9 cellular contexts compared by ENCODE assay signal in genomic region chr1:40629546-40629945, GRCh38. TPM values are rescaled to one million over a fixed set of nuclear protein-coding genes. Genes with fewer than 3 reads are reported as not detected.
DNase-seq lines count a peak whose midpoint lies in the region; ATAC-seq and TF ChIP-seq lines count a peak whose summit lies in the region.
"Not testable (repeated sequence)": the region's sequence is repeated elsewhere in the genome, so short reads cannot be mapped to it uniquely, and the experiment has no call there.
"Had no signal": no experiment of that assay in that cellular context is flagged by ENCODE, and none has a peak within 500 bp of the region (broad histone marks: within the 10 kb centered on the region; RNA-seq: fewer than 3 reads in every experiment).

No MANE protein-coding gene starts in this region.

- H3K4me1 Mint-ChIP-seq in activated CD8-positive, alpha-beta T cell treated with anti-CD3 and anti-CD28 coated beads, Interleukin-2, amount 10 ng/mL, durations not matched to agents 7 days and 5 days (ENCODE audit: low read depth) = peaks cover 44% of the 10 kb centered on the region
- H3K4me1 Mint-ChIP-seq in activated naive CD4-positive, alpha-beta T cell treated with anti-CD3 and anti-CD28 coated beads for 36 hours (ENCODE audit: low read depth) = peaks cover 22% of the 10 kb centered on the region
- peaks cover 20 to 28% of the 10 kb centered on the region in 2 donors for H3K4me1 Mint-ChIP-seq in natural killer cell

- intact Hi-C loops in activated naive CD4-positive, alpha-beta T cell treated with anti-CD3 and anti-CD28 coated beads for 36 hours (cut with micrococcal nuclease) = loop anchor here (5.0 kb wide), 2 partner anchors 143 to 223 kb away; no protein-coding TSS in a partner anchor
- intact Hi-C loops in natural killer cell (cut with micrococcal nuclease) = not testable (repeated sequence)

- CTCF ChIA-PET in activated CD8-positive, alpha-beta T cell treated with anti-CD3 and anti-CD28 coated beads, Interleukin-2, amount 10 ng/mL, durations not matched to agents 7 days and 5 days (lab: Charles Lee) = interaction anchor here (0.8 to 2.2 kb wide), 10 partner anchors 11 to 323 kb away, joined by 3 to 8 read pairs (median 4); partner anchors contain the start of gene NFYC
- CTCF ChIA-PET in activated naive CD4-positive, alpha-beta T cell treated with anti-CD3 and anti-CD28 coated beads for 36 hours (lab: Charles Lee) = interaction anchor here (0.6 to 1.1 kb wide), 2 partner anchors 40 to 260 kb away, joined by 3 to 4 read pairs; no protein-coding TSS in a partner anchor

- TF ChIP-seq CTCF in KMS-11 (conservative IDR thresholded peaks at IDR 0.05; ENCODE audit: low read depth, low read length); natural killer cell (IDR thresholded peaks at IDR 0.05): not testable (repeated sequence)

- peaks cover 47 to 91% (median 81%) of the 10 kb centered on the region in 10 experiments for H3K4me1 ChIP-seq in BLaER1 treated with 17β-estradiol and CSF1 and Interleukin-3, amounts not matched to agents 10 nM and 100 nM
- H3K4me1 ChIP-seq in KMS-11 (ENCODE audit: low read depth, poor library complexity, severe bottlenecking) (peaks cover 43% of the 10 kb centered on the region), thymus (ENCODE audit: control insufficient read depth, insufficient read depth, low read length) (peaks cover 17% of the 10 kb centered on the region)
- H3K4me1 ChIP-seq in effector memory CD4-positive, alpha-beta T cell (ENCODE audit: control insufficient read depth, insufficient read depth, low read length, poor library complexity, severe bottlenecking) = not testable (repeated sequence)

- POLR2A ChIA-PET in activated CD8-positive, alpha-beta T cell treated with anti-CD3 and anti-CD28 coated beads, Interleukin-2, amount 10 ng/mL, durations not matched to agents 7 days and 5 days (lab: Charles Lee) = interaction anchor here (0.7 to 1.4 kb wide), 4 partner anchors 17 to 62 kb away, joined by 3 to 4 read pairs (median 4); partner anchors contain the start of genes NFYC and RIMS3

- H4K20me1 ChIP-seq in BLaER1 treated with 17β-estradiol and CSF1 and Interleukin-3, amounts not matched to agents 10 nM and 100 nM = peaks cover 0 to 11% (median 0%) of the 10 kb centered on the region in 11 experiments; a peak in 3 of 22 replicates
- not testable (repeated sequence) for H4K20me1 ChIP-seq in KMS-11 (ENCODE audit: insufficient read depth)

- H3K4me2 ChIP-seq in BLaER1 treated with 17β-estradiol and CSF1 and Interleukin-3, amounts not matched to agents 10 nM and 100 nM = peak overlapping the region in 8 of 11 experiments; percentile 57 to 90 (median 76); a peak in 16 of 22 replicates
- H3K4me2 ChIP-seq in KMS-11 = not testable (repeated sequence)

- peak overlapping the region in 3 of 11 experiments; percentile 24 to 61 (median 42); a peak in 1 of 22 replicates for H3K27ac ChIP-seq in BLaER1 treated with 17β-estradiol and CSF1 and Interleukin-3, amounts not matched to agents 10 nM and 100 nM
- peak overlapping the region; percentile 76; the same call in 1 of the 2 replicates for H3K27ac ChIP-seq in KMS-11
- H3K27ac ChIP-seq in effector memory CD4-positive, alpha-beta T cell (ENCODE audit: insufficient read depth, low read length, poor library complexity, severe bottlenecking) = not testable (repeated sequence)
- peak overlapping the region; percentile 39 for H3K27ac ChIP-seq in thymus (ENCODE audit: low read depth)

- H3K27me3 ChIP-seq in BLaER1 treated with 17β-estradiol and CSF1 and Interleukin-3, amounts not matched to agents 10 nM and 100 nM; KMS-11 (ENCODE audit: insufficient read depth, low read depth); effector memory CD4-positive, alpha-beta T cell (replicated peaks; ENCODE audit: control insufficient read depth, insufficient read depth, low read length, poor library complexity, severe bottlenecking); thymus (ENCODE audit: control insufficient read depth, insufficient read depth): not testable (repeated sequence)

- ATAC-seq in activated CD8-positive, alpha-beta T cell treated with anti-CD3 and anti-CD28 coated beads, Interleukin-2, amount 10 ng/mL, durations not matched to agents 7 days and 5 days = peak; percentile 70
- ATAC-seq in natural killer cell = peak in 2 of 3 donors; percentile 52 to 83

- peak; percentile 18 for DNase-seq in T-helper 9 cell
- peak; percentile 68 for DNase-seq in activated CD8-positive, alpha-beta T cell treated with anti-CD3 and anti-CD28 coated beads, Interleukin-2, amount 10 ng/mL, durations not matched to agents 7 days and 5 days
- DNase-seq in activated naive CD4-positive, alpha-beta T cell treated with anti-CD3 and anti-CD28 coated beads for 36 hours = peak; percentile 77
- DNase-seq in effector memory CD4-positive, alpha-beta T cell = peak in 2 of 3 donors; percentile 12 to 39
- not testable (repeated sequence) for DNase-seq in natural killer cell

- H3K27me3 Mint-ChIP-seq in activated CD8-positive, alpha-beta T cell treated with anti-CD3 and anti-CD28 coated beads, Interleukin-2, amount 10 ng/mL, durations not matched to agents 7 days and 5 days (ENCODE audit: low read depth); activated naive CD4-positive, alpha-beta T cell treated with anti-CD3 and anti-CD28 coated beads for 36 hours (ENCODE audit: low read depth); natural killer cell (ENCODE audit: low read depth in 2 of 2): not testable (repeated sequence)

- not testable (repeated sequence) for H3K9me3 ChIP-seq in BLaER1 treated with 17β-estradiol and CSF1 and Interleukin-3, amounts not matched to agents 10 nM and 100 nM (replicated peaks in 1 of 11); effector memory CD4-positive, alpha-beta T cell (ENCODE audit: control insufficient read depth, low read length); thymus (ENCODE audit: control insufficient read depth)

- not testable (repeated sequence) for H3K9ac ChIP-seq in BLaER1 treated with 17β-estradiol and CSF1 and Interleukin-3, amounts not matched to agents 10 nM and 100 nM; KMS-11

- not testable (repeated sequence) for H3K4me3 Mint-ChIP-seq in activated CD8-positive, alpha-beta T cell treated with anti-CD3 and anti-CD28 coated beads, Interleukin-2, amount 10 ng/mL, durations not matched to agents 7 days and 5 days; activated naive CD4-positive, alpha-beta T cell treated with anti-CD3 and anti-CD28 coated beads for 36 hours
- peak overlapping the region; percentile 53 for H3K4me3 Mint-ChIP-seq in natural killer cell

- H3K36me3 ChIP-seq in BLaER1 treated with 17β-estradiol and CSF1 and Interleukin-3, amounts not matched to agents 10 nM and 100 nM = peaks cover 0 to 37% (median 9%) of the 10 kb centered on the region in 11 experiments; a peak in 4 of 22 replicates
- not testable (repeated sequence) for H3K36me3 ChIP-seq in KMS-11 (ENCODE audit: insufficient read depth); effector memory CD4-positive, alpha-beta T cell (ENCODE audit: control insufficient read depth, insufficient read depth, low read length); thymus (ENCODE audit: control insufficient read depth, insufficient read depth)

- H3K9me3 Mint-ChIP-seq in activated CD8-positive, alpha-beta T cell treated with anti-CD3 and anti-CD28 coated beads, Interleukin-2, amount 10 ng/mL, durations not matched to agents 7 days and 5 days (ENCODE audit: insufficient read depth); activated naive CD4-positive, alpha-beta T cell treated with anti-CD3 and anti-CD28 coated beads for 36 hours; natural killer cell: not testable (repeated sequence)

- H3K27ac Mint-ChIP-seq in activated CD8-positive, alpha-beta T cell treated with anti-CD3 and anti-CD28 coated beads, Interleukin-2, amount 10 ng/mL, durations not matched to agents 7 days and 5 days = peak overlapping the region; percentile 77
- peak overlapping the region; percentile 55 for H3K27ac Mint-ChIP-seq in activated naive CD4-positive, alpha-beta T cell treated with anti-CD3 and anti-CD28 coated beads for 36 hours
- peak overlapping the region; percentile 80 for H3K27ac Mint-ChIP-seq in natural killer cell

- H2AFZ ChIP-seq in KMS-11 (ENCODE audit: low read depth) = not testable (repeated sequence)

- H3K36me3 Mint-ChIP-seq in activated CD8-positive, alpha-beta T cell treated with anti-CD3 and anti-CD28 coated beads, Interleukin-2, amount 10 ng/mL, durations not matched to agents 7 days and 5 days (ENCODE audit: low read depth); activated naive CD4-positive, alpha-beta T cell treated with anti-CD3 and anti-CD28 coated beads for 36 hours (ENCODE audit: low read depth); natural killer cell: not testable (repeated sequence)

- WGBS in thymus = 5% methylated on average over 4 of the region's 4 CpGs

- not testable (repeated sequence) for H3K79me2 ChIP-seq in KMS-11 (ENCODE audit: insufficient read depth, low read depth)

- H3K4me3 ChIP-seq in BLaER1 treated with 17β-estradiol and CSF1 and Interleukin-3, amounts not matched to agents 10 nM and 100 nM; KMS-11 (IDR thresholded peaks at IDR 0.05; ENCODE audit: insufficient read depth, low read depth, low read length); effector memory CD4-positive, alpha-beta T cell (ENCODE audit: insufficient read depth, low read depth, low read length, poor library complexity, severe bottlenecking); thymus (ENCODE audit: low read length): not testable (repeated sequence)

RNA-seq across cellular contexts. Expression of gene RIMS3, which starts 35.9 kb away (rescaled TPM):
- 1 to 10 TPM; 4.7 to 6.2 TPM for total RNA-seq in activated CD8-positive, alpha-beta T cell treated with anti-CD3 and anti-CD28 coated beads, Interleukin-2, amount 10 ng/mL, durations not matched to agents 7 days and 5 days
- 1 to 10 TPM; 3.6 to 3.7 TPM for total RNA-seq in activated naive CD4-positive, alpha-beta T cell treated with anti-CD3 and anti-CD28 coated beads for 36 hours
- 1 to 10 TPM in 2 of 3 donors, under 1 TPM in 1; 0.56 to 2.1 (median 1.1) TPM for total RNA-seq in natural killer cell
- polyA plus RNA-seq in thymus = 2.1 TPM
- total RNA-seq: GM23248 had no signal
